2 cellular contexts compared by ENCODE assay signal in the genomic region with DNA sequence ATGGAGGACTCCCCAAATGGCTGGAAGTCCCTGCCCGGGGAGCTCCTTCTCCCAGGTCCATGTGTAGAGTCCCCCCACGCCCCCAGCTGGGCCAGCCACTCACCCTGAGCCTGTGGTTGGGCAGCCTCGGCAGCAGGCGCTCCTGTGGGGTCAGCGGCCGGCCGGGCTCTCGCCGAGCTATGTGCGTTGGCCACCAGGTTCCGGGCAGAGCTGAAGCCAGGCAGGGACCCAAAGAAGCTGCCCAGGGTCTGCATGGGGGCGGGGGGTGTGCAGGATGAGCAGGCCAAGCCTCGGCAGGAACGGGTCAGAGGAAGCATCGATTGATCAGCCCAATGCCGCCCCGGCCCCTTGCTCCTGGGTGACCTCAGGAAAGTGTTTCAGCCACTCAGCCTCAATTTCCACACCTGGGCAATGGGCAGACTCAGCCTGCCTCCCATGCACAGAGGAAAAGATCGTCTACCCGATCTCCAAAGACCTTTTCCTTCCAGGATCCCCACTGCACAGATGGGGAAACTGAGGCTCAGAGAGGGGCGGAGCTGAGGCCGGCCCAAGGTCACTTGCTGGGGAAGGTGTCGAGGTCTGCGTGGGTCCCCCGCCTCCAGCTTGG.
TF ChIP-seq lines count a peak whose summit lies in the region.

No MANE protein-coding gene starts in this region.

TF ChIP-seq in SK-N-SH treated with all-trans-retinoic acid at 6 μM for 48 hours, 23 proteins besides CTCF, POLR2A, EP300 and RAD21 (continued from another document):
- TF ChIP-seq, protein P1, sequence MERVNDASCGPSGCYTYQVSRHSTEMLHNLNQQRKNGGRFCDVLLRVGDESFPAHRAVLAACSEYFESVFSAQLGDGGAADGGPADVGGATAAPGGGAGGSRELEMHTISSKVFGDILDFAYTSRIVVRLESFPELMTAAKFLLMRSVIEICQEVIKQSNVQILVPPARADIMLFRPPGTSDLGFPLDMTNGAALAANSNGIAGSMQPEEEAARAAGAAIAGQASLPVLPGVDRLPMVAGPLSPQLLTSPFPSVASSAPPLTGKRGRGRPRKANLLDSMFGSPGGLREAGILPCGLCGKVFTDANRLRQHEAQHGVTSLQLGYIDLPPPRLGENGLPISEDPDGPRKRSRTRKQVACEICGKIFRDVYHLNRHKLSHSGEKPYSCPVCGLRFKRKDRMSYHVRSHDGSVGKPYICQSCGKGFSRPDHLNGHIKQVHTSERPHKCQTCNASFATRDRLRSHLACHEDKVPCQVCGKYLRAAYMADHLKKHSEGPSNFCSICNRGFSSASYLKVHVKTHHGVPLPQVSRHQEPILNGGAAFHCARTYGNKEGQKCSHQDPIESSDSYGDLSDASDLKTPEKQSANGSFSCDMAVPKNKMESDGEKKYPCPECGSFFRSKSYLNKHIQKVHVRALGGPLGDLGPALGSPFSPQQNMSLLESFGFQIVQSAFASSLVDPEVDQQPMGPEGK (CRISPR knock-in tag; IDR thresholded peaks at IDR 0.05; ENCODE audit: borderline replicate concordance), result no peak
- no peak for TF ChIP-seq ARNTL (CRISPR knock-in tag; IDR thresholded peaks at IDR 0.05; ENCODE audit: borderline replicate concordance, low read depth)
- TF ChIP-seq, protein P2, sequence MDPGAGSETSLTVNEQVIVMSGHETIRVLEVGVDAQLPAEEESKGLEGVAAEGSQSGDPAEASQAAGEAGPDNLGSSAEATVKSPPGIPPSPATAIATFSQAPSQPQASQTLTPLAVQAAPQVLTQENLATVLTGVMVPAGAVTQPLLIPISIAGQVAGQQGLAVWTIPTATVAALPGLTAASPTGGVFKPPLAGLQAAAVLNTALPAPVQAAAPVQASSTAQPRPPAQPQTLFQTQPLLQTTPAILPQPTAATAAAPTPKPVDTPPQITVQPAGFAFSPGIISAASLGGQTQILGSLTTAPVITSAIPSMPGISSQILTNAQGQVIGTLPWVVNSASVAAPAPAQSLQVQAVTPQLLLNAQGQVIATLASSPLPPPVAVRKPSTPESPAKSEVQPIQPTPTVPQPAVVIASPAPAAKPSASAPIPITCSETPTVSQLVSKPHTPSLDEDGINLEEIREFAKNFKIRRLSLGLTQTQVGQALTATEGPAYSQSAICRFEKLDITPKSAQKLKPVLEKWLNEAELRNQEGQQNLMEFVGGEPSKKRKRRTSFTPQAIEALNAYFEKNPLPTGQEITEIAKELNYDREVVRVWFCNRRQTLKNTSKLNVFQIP (CRISPR knock-in tag; IDR thresholded peaks at IDR 0.05; ENCODE audit: borderline replicate concordance, low read depth), result no peak
- no peak for TF ChIP-seq ZNF565 (CRISPR knock-in tag; conservative IDR thresholded peaks at IDR 0.05; ENCODE audit: low read depth)
- TF ChIP-seq ZFP3 (CRISPR knock-in tag; IDR thresholded peaks at IDR 0.05), result no peak
- TF ChIP-seq ZC3H10 (CRISPR knock-in tag; IDR thresholded peaks at IDR 0.05), result no peak
- TF ChIP-seq, protein P3, sequence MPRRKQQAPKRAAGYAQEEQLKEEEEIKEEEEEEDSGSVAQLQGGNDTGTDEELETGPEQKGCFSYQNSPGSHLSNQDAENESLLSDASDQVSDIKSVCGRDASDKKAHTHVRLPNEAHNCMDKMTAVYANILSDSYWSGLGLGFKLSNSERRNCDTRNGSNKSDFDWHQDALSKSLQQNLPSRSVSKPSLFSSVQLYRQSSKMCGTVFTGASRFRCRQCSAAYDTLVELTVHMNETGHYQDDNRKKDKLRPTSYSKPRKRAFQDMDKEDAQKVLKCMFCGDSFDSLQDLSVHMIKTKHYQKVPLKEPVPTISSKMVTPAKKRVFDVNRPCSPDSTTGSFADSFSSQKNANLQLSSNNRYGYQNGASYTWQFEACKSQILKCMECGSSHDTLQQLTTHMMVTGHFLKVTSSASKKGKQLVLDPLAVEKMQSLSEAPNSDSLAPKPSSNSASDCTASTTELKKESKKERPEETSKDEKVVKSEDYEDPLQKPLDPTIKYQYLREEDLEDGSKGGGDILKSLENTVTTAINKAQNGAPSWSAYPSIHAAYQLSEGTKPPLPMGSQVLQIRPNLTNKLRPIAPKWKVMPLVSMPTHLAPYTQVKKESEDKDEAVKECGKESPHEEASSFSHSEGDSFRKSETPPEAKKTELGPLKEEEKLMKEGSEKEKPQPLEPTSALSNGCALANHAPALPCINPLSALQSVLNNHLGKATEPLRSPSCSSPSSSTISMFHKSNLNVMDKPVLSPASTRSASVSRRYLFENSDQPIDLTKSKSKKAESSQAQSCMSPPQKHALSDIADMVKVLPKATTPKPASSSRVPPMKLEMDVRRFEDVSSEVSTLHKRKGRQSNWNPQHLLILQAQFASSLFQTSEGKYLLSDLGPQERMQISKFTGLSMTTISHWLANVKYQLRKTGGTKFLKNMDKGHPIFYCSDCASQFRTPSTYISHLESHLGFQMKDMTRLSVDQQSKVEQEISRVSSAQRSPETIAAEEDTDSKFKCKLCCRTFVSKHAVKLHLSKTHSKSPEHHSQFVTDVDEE (CRISPR knock-in tag; IDR thresholded peaks at IDR 0.05), result no peak
- TF ChIP-seq OSR1 (CRISPR knock-in tag; IDR thresholded peaks at IDR 0.05), result no peak
- no peak for TF ChIP-seq CSDC2 (CRISPR knock-in tag; IDR thresholded peaks at IDR 0.05)
- no peak for TF ChIP-seq ZNF8 (CRISPR knock-in tag; IDR thresholded peaks at IDR 0.05)
- TF ChIP-seq SNAI2 (CRISPR knock-in tag; IDR thresholded peaks at IDR 0.05), result no peak
- no peak for TF ChIP-seq TOX (CRISPR knock-in tag; IDR thresholded peaks at IDR 0.05; ENCODE audit: borderline replicate concordance)
- no peak for TF ChIP-seq ZFP30 (CRISPR knock-in tag; IDR thresholded peaks at IDR 0.05)
- TF ChIP-seq, protein P4, sequence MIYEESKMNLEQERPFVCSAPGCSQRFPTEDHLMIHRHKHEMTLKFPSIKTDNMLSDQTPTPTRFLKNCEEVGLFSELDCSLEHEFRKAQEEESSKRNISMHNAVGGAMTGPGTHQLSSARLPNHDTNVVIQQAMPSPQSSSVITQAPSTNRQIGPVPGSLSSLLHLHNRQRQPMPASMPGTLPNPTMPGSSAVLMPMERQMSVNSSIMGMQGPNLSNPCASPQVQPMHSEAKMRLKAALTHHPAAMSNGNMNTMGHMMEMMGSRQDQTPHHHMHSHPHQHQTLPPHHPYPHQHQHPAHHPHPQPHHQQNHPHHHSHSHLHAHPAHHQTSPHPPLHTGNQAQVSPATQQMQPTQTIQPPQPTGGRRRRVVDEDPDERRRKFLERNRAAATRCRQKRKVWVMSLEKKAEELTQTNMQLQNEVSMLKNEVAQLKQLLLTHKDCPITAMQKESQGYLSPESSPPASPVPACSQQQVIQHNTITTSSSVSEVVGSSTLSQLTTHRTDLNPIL (CRISPR knock-in tag; IDR thresholded peaks at IDR 0.05; ENCODE audit: low read depth), result no peak
- TF ChIP-seq ZNF70 (CRISPR knock-in tag; IDR thresholded peaks at IDR 0.05), result no peak
TF ChIP-seq in SK-N-SH treated with all-trans-retinoic acid at 6 μM for 48 hours: peak in this region for 0.

TF ChIP-seq in GM23338, 12 proteins besides CTCF, POLR2A, EP300 and RAD21 (continued from another document):
- TF ChIP-seq, protein P5, sequence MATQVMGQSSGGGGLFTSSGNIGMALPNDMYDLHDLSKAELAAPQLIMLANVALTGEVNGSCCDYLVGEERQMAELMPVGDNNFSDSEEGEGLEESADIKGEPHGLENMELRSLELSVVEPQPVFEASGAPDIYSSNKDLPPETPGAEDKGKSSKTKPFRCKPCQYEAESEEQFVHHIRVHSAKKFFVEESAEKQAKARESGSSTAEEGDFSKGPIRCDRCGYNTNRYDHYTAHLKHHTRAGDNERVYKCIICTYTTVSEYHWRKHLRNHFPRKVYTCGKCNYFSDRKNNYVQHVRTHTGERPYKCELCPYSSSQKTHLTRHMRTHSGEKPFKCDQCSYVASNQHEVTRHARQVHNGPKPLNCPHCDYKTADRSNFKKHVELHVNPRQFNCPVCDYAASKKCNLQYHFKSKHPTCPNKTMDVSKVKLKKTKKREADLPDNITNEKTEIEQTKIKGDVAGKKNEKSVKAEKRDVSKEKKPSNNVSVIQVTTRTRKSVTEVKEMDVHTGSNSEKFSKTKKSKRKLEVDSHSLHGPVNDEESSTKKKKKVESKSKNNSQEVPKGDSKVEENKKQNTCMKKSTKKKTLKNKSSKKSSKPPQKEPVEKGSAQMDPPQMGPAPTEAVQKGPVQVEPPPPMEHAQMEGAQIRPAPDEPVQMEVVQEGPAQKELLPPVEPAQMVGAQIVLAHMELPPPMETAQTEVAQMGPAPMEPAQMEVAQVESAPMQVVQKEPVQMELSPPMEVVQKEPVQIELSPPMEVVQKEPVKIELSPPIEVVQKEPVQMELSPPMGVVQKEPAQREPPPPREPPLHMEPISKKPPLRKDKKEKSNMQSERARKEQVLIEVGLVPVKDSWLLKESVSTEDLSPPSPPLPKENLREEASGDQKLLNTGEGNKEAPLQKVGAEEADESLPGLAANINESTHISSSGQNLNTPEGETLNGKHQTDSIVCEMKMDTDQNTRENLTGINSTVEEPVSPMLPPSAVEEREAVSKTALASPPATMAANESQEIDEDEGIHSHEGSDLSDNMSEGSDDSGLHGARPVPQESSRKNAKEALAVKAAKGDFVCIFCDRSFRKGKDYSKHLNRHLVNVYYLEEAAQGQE (IDR thresholded peaks at IDR 0.05; ENCODE audit: unreplicated experiment), result no peak
- TF ChIP-seq EZH2 (IDR thresholded peaks at IDR 0.05; ENCODE audit: low read depth, unreplicated experiment), result no peak
- no peak for TF ChIP-seq JUNB (IDR thresholded peaks at IDR 0.05; ENCODE audit: unreplicated experiment)
- TF ChIP-seq, protein P6, sequence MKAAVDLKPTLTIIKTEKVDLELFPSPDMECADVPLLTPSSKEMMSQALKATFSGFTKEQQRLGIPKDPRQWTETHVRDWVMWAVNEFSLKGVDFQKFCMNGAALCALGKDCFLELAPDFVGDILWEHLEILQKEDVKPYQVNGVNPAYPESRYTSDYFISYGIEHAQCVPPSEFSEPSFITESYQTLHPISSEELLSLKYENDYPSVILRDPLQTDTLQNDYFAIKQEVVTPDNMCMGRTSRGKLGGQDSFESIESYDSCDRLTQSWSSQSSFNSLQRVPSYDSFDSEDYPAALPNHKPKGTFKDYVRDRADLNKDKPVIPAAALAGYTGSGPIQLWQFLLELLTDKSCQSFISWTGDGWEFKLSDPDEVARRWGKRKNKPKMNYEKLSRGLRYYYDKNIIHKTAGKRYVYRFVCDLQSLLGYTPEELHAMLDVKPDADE (IDR thresholded peaks at IDR 0.05), result no peak
- TF ChIP-seq EZH2phosphoT487 (IDR thresholded peaks at IDR 0.05; ENCODE audit: unreplicated experiment), result no peak
- TF ChIP-seq POLR2AphosphoS5 (IDR thresholded peaks at IDR 0.05; ENCODE audit: low read depth), result no peak
- TF ChIP-seq, protein P7, sequence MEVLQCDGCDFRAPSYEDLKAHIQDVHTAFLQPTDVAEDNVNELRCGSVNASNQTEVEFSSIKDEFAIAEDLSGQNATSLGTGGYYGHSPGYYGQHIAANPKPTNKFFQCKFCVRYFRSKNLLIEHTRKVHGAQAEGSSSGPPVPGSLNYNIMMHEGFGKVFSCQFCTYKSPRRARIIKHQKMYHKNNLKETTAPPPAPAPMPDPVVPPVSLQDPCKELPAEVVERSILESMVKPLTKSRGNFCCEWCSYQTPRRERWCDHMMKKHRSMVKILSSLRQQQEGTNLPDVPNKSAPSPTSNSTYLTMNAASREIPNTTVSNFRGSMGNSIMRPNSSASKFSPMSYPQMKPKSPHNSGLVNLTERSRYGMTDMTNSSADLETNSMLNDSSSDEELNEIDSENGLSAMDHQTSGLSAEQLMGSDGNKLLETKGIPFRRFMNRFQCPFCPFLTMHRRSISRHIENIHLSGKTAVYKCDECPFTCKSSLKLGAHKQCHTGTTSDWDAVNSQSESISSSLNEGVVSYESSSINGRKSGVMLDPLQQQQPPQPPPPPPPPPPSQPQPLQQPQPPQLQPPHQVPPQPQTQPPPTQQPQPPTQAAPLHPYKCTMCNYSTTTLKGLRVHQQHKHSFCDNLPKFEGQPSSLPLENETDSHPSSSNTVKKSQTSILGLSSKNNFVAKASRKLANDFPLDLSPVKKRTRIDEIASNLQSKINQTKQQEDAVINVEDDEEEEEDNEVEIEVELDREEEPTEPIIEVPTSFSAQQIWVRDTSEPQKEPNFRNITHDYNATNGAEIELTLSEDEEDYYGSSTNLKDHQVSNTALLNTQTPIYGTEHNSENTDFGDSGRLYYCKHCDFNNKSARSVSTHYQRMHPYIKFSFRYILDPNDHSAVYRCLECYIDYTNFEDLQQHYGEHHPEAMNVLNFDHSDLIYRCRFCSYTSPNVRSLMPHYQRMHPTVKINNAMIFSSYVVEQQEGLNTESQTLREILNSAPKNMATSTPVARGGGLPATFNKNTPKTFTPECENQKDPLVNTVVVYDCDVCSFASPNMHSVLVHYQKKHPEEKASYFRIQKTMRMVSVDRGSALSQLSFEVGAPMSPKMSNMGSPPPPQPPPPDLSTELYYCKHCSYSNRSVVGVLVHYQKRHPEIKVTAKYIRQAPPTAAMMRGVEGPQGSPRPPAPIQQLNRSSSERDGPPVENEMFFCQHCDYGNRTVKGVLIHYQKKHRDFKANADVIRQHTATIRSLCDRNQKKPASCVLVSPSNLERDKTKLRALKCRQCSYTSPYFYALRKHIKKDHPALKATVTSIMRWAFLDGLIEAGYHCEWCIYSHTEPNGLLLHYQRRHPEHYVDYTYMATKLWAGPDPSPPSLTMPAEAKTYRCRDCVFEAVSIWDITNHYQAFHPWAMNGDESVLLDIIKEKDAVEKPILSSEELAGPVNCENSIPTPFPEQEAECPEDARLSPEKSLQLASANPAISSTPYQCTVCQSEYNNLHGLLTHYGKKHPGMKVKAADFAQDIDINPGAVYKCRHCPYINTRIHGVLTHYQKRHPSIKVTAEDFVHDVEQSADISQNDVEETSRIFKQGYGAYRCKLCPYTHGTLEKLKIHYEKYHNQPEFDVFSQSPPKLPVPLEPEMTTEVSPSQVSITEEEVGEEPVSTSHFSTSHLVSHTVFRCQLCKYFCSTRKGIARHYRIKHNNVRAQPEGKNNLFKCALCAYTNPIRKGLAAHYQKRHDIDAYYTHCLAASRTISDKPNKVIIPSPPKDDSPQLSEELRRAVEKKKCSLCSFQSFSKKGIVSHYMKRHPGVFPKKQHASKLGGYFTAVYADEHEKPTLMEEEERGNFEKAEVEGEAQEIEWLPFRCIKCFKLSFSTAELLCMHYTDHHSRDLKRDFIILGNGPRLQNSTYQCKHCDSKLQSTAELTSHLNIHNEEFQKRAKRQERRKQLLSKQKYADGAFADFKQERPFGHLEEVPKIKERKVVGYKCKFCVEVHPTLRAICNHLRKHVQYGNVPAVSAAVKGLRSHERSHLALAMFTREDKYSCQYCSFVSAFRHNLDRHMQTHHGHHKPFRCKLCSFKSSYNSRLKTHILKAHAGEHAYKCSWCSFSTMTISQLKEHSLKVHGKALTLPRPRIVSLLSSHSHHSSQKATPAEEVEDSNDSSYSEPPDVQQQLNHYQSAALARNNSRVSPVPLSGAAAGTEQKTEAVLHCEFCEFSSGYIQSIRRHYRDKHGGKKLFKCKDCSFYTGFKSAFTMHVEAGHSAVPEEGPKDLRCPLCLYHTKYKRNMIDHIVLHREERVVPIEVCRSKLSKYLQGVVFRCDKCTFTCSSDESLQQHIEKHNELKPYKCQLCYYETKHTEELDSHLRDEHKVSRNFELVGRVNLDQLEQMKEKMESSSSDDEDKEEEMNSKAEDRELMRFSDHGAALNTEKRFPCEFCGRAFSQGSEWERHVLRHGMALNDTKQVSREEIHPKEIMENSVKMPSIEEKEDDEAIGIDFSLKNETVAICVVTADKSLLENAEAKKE (CRISPR knock-in tag; IDR thresholded peaks at IDR 0.05), result no peak
TF ChIP-seq in GM23338: peak in this region for 0.
